In genomic region chr1:53837924-53838653, GRCh38 we compare ENCODE assay signal across 8 cellular contexts. TPM values are rescaled to one million over a fixed set of nuclear protein-coding genes. Genes with fewer than 3 reads are reported as not detected.
DNase-seq lines count a peak whose midpoint lies in the region; ATAC-seq and TF ChIP-seq lines count a peak whose summit lies in the region.

TSS of gene NDC1 (minus strand) at chr1:53838296. CDS start at chr1:53838261, 35 bp downstream.

- H3K36me3 Mint-ChIP-seq in activated T-helper 2 cell treated with anti-CD3 and anti-CD28 coated beads, Interferon-gamma antibody, Interleukin-2, Interleukin-4, amounts not matched to agents 10 μg/mL and 5 μg/mL and 100 μg/mL, durations not matched to agents 14 hours and 24 hours and 36 hours (ENCODE audit: low read depth), result peaks cover 32% of the 10 kb centered on the region
- H3K36me3 Mint-ChIP-seq in naive thymus-derived CD8-positive, alpha-beta T cell, result peaks cover 2 to 8% (median 4%) of the 10 kb centered on the region in 3 donors

- peaks cover 7% of the 10 kb centered on the region for H3K9me3 Mint-ChIP-seq in activated T-helper 2 cell treated with anti-CD3 and anti-CD28 coated beads, Interferon-gamma antibody, Interleukin-2, Interleukin-4, amounts not matched to agents 10 μg/mL and 5 μg/mL and 100 μg/mL, durations not matched to agents 14 hours and 24 hours and 36 hours
- peaks cover 0 to 12% (median 3%) of the 10 kb centered on the region in 9 donors for H3K9me3 Mint-ChIP-seq in naive thymus-derived CD8-positive, alpha-beta T cell

- no peaks in the 10 kb centered on the region for H3K27me3 ChIP-seq in RWPE2 (ENCODE audit: insufficient read depth, poor library complexity, severe bottlenecking)
- H3K27me3 ChIP-seq in fibroblast of lung (ENCODE audit: control insufficient read depth, insufficient read depth, low read length), result no peaks in the 10 kb centered on the region

- H3K4me1 ChIP-seq in RWPE2 (ENCODE audit: insufficient read depth, poor library complexity, severe bottlenecking) (peaks cover 6% of the 10 kb centered on the region), fibroblast of lung (ENCODE audit: control insufficient read depth, extremely low read depth, insufficient read depth, low read length) (no peaks in the 10 kb centered on the region)

- H3K4me3 Mint-ChIP-seq in activated T-helper 2 cell treated with anti-CD3 and anti-CD28 coated beads, Interferon-gamma antibody, Interleukin-2, Interleukin-4, amounts not matched to agents 10 μg/mL and 5 μg/mL and 100 μg/mL, durations not matched to agents 14 hours and 24 hours and 36 hours (ENCODE audit: low read depth), result peak within 1 kb of the TSS; percentile 98
- H3K4me3 Mint-ChIP-seq in naive thymus-derived CD8-positive, alpha-beta T cell, result peak within 1 kb of the TSS; percentile 93 to 99 (median 96)

- H3K36me3 ChIP-seq in RWPE2 (ENCODE audit: low read depth), result peaks cover 26% of the 10 kb centered on the region
- no peaks in the 10 kb centered on the region for H3K36me3 ChIP-seq in fibroblast of lung (ENCODE audit: control insufficient read depth, insufficient read depth, low read length)

- H2AFZ ChIP-seq in fibroblast of lung (ENCODE audit: low read length), result peak within 1 kb of the TSS; percentile 85

- peak within 1 kb of the TSS; percentile 75 for H3K4me3 ChIP-seq in RWPE2 (ENCODE audit: severe bottlenecking)
- H3K4me3 ChIP-seq in fibroblast of lung (replicated peaks in 1 of 4; ENCODE audit: control extremely low read depth in 1 of 4, insufficient read depth in 1 of 4, low read depth in 3 of 4, low read length in 4 of 4), result peak within 1 kb of the TSS; percentile 71 to 100 (median 71)

- no peaks in the 10 kb centered on the region for H4K20me1 ChIP-seq in fibroblast of lung (ENCODE audit: control insufficient read depth, extremely low read depth, insufficient read depth, low read length)

- H3K27ac ChIP-seq in RWPE2 (ENCODE audit: poor library complexity, severe bottlenecking) (peak within 1 kb of the TSS; percentile 78), fibroblast of lung (ENCODE audit: insufficient read depth, low read length) (peak within 1 kb of the TSS; percentile 84)

- intact Hi-C loops in activated T-helper 2 cell treated with anti-CD3 and anti-CD28 coated beads, Interferon-gamma antibody, Interleukin-2, Interleukin-4, amounts not matched to agents 10 μg/mL and 5 μg/mL and 100 μg/mL, durations not matched to agents 14 hours and 24 hours and 36 hours (cut with micrococcal nuclease), result loop anchor here (1.0 to 5.0 kb wide), 4 partner anchors 51 to 511 kb away; partner anchors contain the start of genes LRP8, LRRC42, TCEANC2 and TMEM59

- peak; percentile 95 for ATAC-seq in RWPE2 (ENCODE audit: low read depth)
- peak; percentile 89 to 92 for ATAC-seq in naive thymus-derived CD8-positive, alpha-beta T cell

- peaks cover 22% of the 10 kb centered on the region for H3K4me1 Mint-ChIP-seq in activated T-helper 2 cell treated with anti-CD3 and anti-CD28 coated beads, Interferon-gamma antibody, Interleukin-2, Interleukin-4, amounts not matched to agents 10 μg/mL and 5 μg/mL and 100 μg/mL, durations not matched to agents 14 hours and 24 hours and 36 hours (ENCODE audit: low read depth)
- peaks cover 8 to 35% (median 29%) of the 10 kb centered on the region in 4 donors for H3K4me1 Mint-ChIP-seq in naive thymus-derived CD8-positive, alpha-beta T cell

- H3K9me3 ChIP-seq in RWPE2 (ENCODE audit: severe bottlenecking) (peaks cover 5% of the 10 kb centered on the region), fibroblast of lung (ENCODE audit: control insufficient read depth, insufficient read depth, low read depth, low read length) (no peaks in the 10 kb centered on the region)

- H3K9ac ChIP-seq in fibroblast of lung (ENCODE audit: insufficient read depth, low read length), result peak within 1 kb of the TSS; percentile 92

- POLR2A ChIA-PET in naive thymus-derived CD8-positive, alpha-beta T cell (lab: Charles Lee), result interaction anchor here (0.5 to 3.0 kb wide), 3 partner anchors 51 to 195 kb away, joined by 7 to 16 read pairs (median 8); partner anchors contain the start of genes IFT25, LRRC42 and YIPF1

- peaks cover 36% of the 10 kb centered on the region for H3K79me2 ChIP-seq in fibroblast of lung (ENCODE audit: control insufficient read depth, insufficient read depth, low read length)

- no peak for TF ChIP-seq CTCF in RWPE2 (IDR thresholded peaks at IDR 0.05; ENCODE audit: poor library complexity, severe bottlenecking)
- TF ChIP-seq CTCF in fibroblast of lung (conservative IDR thresholded peaks at IDR 0.05 in 1 of 2, IDR thresholded peaks at IDR 0.05 in 1 of 2; ENCODE audit: low read depth in 1 of 2, low read length in 2 of 2), result no peak

- H3K27ac Mint-ChIP-seq in activated T-helper 2 cell treated with anti-CD3 and anti-CD28 coated beads, Interferon-gamma antibody, Interleukin-2, Interleukin-4, amounts not matched to agents 10 μg/mL and 5 μg/mL and 100 μg/mL, durations not matched to agents 14 hours and 24 hours and 36 hours, result peak within 1 kb of the TSS; percentile 94
- H3K27ac Mint-ChIP-seq in naive thymus-derived CD8-positive, alpha-beta T cell, result peak within 1 kb of the TSS; percentile 96 to 99 (median 98)

- peak; percentile 96 for DNase-seq in EH (ENCODE audit: low read depth)
- peak; percentile 98 for DNase-seq in H4 (ENCODE audit: low spot score)
- peak; percentile 95 for DNase-seq in LoVo (ENCODE audit: low spot score)
- peak; percentile 90 for DNase-seq in RWPE2 (ENCODE audit: low spot score)
- DNase-seq in activated T-helper 2 cell treated with anti-CD3 and anti-CD28 coated beads, Interferon-gamma antibody, Interleukin-2, Interleukin-4, amounts not matched to agents 10 μg/mL and 5 μg/mL and 100 μg/mL, durations not matched to agents 14 hours and 24 hours and 36 hours (ENCODE audit: low spot score), result peak; percentile 87
- DNase-seq in fibroblast of lung (ENCODE audit: low read depth in 2 of 2), result peak; percentile 95 to 96
- DNase-seq in naive thymus-derived CD8-positive, alpha-beta T cell, result peak; percentile 79 to 99 (median 90)
- peak; percentile 82 to 98 (median 90) for DNase-seq in stimulated activated naive CD4-positive, alpha-beta T cell (lab: John Stamatoyannopoulos, UW)

- H3K4me2 ChIP-seq in fibroblast of lung (ENCODE audit: extremely low read depth, insufficient read depth, low read length), result peak within 1 kb of the TSS; percentile 89

- H3K27me3 Mint-ChIP-seq in activated T-helper 2 cell treated with anti-CD3 and anti-CD28 coated beads, Interferon-gamma antibody, Interleukin-2, Interleukin-4, amounts not matched to agents 10 μg/mL and 5 μg/mL and 100 μg/mL, durations not matched to agents 14 hours and 24 hours and 36 hours (ENCODE audit: low read depth), result no peaks in the 10 kb centered on the region
- H3K27me3 Mint-ChIP-seq in naive thymus-derived CD8-positive, alpha-beta T cell, result peaks cover 0 to 2% (median 1%) of the 10 kb centered on the region in 5 donors

RNA-seq across cellular contexts. Expression of gene NDC1, which starts in this region (rescaled TPM):
- total RNA-seq in H4 (2014; rRNA removed; shearing (Covaris generic)), result 72.1 and 89.1 TPM in 2 replicates
- total RNA-seq in activated T-helper 2 cell treated with anti-CD3 and anti-CD28 coated beads, Interferon-gamma antibody, Interleukin-2, Interleukin-4, amounts not matched to agents 10 μg/mL and 5 μg/mL and 100 μg/mL, durations not matched to agents 14 hours and 24 hours and 36 hours, result 32.4 and 33.9 TPM in 2 replicates
- 9.0 and 11.6 TPM in 2 replicates for total RNA-seq in fibroblast of lung
- 14.3 and 27.1 TPM in 2 replicates for polyA plus RNA-seq in fibroblast of lung
- polyA plus RNA-seq in fibroblast of lung (2012), result 6.0 and 14.1 TPM in 2 replicates
- 7.1 and 25.0 TPM in 2 replicates for polyA minus RNA-seq in fibroblast of lung (ENCODE audit: low replicate concordance)
- total RNA-seq in naive thymus-derived CD8-positive, alpha-beta T cell, result 10 to 100 TPM; 14.7 to 15.0 TPM
- polyA plus RNA-seq in naive thymus-derived CD8-positive, alpha-beta T cell, result 1 to 10 TPM; 5.8 to 6.4 (median 6.3) TPM

Comparison
In these comparisons a context has a peak if more than half of its experiments do, and no peak if none do; other contexts are left out.
1. Peak in every context shown above with its lines: DNase-seq, ATAC-seq, H3K4me3 ChIP-seq and H3K27ac ChIP-seq.